Comparison of ENCODE assay signal across 8 cellular contexts in genomic region chr6:153131037-153131981, GRCh38. TPM values are rescaled to one million over a fixed set of nuclear protein-coding genes. Genes with fewer than 3 reads are reported as not detected.
DNase-seq lines count a peak whose midpoint lies in the region; ATAC-seq and TF ChIP-seq lines count a peak whose summit lies in the region.

RGS17 (minus strand) TSS chr6:153131282; CDS start chr6:153044018, 87,264 bp downstream.

- peak; percentile 57 for ATAC-seq in GM21447 (IDR thresholded peaks at IDR 0.05; ENCODE audit: unreplicated experiment)
- ATAC-seq in GM18870 (IDR thresholded peaks at IDR 0.05; ENCODE audit: unreplicated experiment): no peak

- TF ChIP-seq POLR2A in spleen (IDR thresholded peaks at IDR 0.05): no peak

- peaks cover 9 to 25% (median 23%) of the 10 kb centered on the region in 6 donors for H3K4me1 ChIP-seq in spleen

- no peak for TF ChIP-seq CTCF in spleen (IDR thresholded peaks at IDR 0.05 in 8 of 11, conservative IDR thresholded peaks at IDR 0.05 in 3 of 11)

- 4 to 26% (median 5%) methylated on average over 14 to 89 of the region's 89 CpGs for WGBS in spleen, 5 donors

- no peaks in the 10 kb centered on the region for H3K36me3 ChIP-seq in spleen

- H3K9me3 ChIP-seq in spleen: peaks cover 0 to 7% (median 0%) of the 10 kb centered on the region in 8 donors

- intact Hi-C loops in spleen (cut with DNase I; ENCODE audit: low total_unique reads): no loop called here

- H3K27me3 ChIP-seq in spleen (replicated peaks in 1 of 7): peaks cover 0 to 68% (median 47%) of the 10 kb centered on the region in 7 donors

- H3K27ac ChIP-seq in cingulate gyrus (ENCODE audit: low read depth, low read length) (peak within 1 kb of the TSS; percentile 65), spleen (peak within 1 kb of the TSS in 3 of 8 donors; percentile 44 to 56 (median 44))

- peak; percentile 34 for DNase-seq in DMS153 treated with DMSO at 0.1 percent for 48 hours (lab: John Stamatoyannopoulos, UW; ENCODE audit: unreplicated experiment)
- DNase-seq in HuH-7.5 (ENCODE audit: low spot score): peak; percentile 86
- DNase-seq in SW 1271 (lab: John Stamatoyannopoulos, UW): peak; percentile 47 to 67
- peak; percentile 57 for DNase-seq in kidney glomerular epithelial cell (lab: John Stamatoyannopoulos, UW)
- DNase-seq in spleen: peak; percentile 82

- H3K4me3 ChIP-seq in spleen: peak within 1 kb of the TSS; percentile 45 to 76 (median 54)

RNA-seq across cellular contexts. Expression of gene RGS17, which starts in this region (rescaled TPM):
- under 1 TPM in 3 of 7 donors, not detected in 4; 0.07 to 0.33 (median 0.22) TPM for total RNA-seq in spleen
- under 1 TPM in 2 of 3 donors, not detected in 1; 0.03 to 0.06 TPM for polyA plus RNA-seq in spleen

Comparison
In these comparisons a context has a peak if more than half of its experiments do, and no peak if none do; other contexts are left out.
1. Peak in DNase-seq and H3K4me3 ChIP-seq in spleen; RNA of the gene not detected or under 1 TPM.
2. DNase-seq: peak in every context shown above with its lines; median percentile 86 in HuH-7.5; 82 in spleen; 57 in SW 1271; 57 in kidney glomerular epithelial cell; 34 in DMS153 treated with DMSO at 0.1 percent for 48 hours.